ENCODE assay signal across 1 cellular context in the genomic region with DNA sequence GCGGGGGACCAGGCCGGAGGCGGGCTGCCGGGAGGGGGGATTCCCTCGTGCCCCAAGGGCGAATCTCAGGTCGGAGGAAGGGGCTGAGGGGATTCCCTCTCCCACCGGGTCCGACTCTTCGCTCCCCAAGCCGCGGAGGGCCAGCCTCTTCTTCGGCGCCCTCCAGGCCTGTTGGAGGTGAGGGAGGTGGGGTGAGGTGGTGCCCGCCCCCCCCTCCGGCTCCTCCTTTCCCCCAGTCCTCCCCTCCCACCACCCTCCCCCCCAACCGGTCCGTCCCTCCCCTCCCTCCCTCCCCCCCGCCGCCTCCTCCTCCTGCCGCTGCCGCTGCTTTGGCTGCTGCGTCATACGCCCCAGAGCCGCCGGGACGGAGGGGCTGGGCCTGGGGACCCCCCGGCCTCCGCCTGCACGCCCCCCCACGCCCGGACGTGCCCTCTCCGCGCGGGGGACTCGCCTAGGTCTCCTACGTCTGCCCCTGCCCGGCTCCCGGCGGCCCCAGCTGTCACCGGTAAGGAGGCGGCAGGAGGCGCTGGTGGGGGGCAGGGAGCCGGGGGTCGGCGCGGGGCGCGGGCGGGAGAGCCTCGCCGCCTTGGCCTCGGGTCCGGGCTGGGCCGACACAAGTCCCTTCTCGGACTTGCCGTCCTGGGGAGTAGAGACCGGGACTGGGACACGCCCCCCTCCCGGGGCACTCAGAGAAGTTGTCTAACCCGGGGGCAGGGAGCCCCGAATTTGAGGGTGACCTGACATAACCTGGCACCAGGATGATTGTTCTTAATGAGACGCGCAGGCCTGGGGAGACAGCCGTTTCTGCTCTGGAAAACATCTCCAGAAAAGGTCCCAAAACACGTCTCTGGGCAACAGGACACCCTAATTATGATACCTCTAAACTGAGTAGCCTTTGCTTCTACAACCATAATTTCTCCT.
TF ChIP-seq lines count a peak whose summit lies in the region.

A gene (plus strand): TSS at position 304 of the 921 bp plus-strand sequence. CDS start 1,250 bp downstream, outside the sequence.

TF ChIP-seq in HepG2, 621 proteins besides CTCF, POLR2A, EP300 and RAD21 (continued from another document and continues in another):
- TF ChIP-seq, protein P1, sequence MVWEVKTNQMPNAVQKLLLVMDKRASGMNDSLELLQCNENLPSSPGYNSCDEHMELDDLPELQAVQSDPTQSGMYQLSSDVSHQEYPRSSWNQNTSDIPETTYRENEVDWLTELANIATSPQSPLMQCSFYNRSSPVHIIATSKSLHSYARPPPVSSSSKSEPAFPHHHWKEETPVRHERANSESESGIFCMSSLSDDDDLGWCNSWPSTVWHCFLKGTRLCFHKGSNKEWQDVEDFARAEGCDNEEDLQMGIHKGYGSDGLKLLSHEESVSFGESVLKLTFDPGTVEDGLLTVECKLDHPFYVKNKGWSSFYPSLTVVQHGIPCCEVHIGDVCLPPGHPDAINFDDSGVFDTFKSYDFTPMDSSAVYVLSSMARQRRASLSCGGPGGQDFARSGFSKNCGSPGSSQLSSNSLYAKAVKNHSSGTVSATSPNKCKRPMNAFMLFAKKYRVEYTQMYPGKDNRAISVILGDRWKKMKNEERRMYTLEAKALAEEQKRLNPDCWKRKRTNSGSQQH (CRISPR knock-in tag; IDR thresholded peaks at IDR 0.05; ENCODE audit: low read depth): no peak; the same call in 1 of the 2 replicates
- TF ChIP-seq MXI1 (IDR thresholded peaks at IDR 0.05; ENCODE audit: borderline replicate concordance, low read depth, low read length) (peak; percentile 27; the same call in 1 of the 3 replicates), ZNF232 (CRISPR knock-in tag; IDR thresholded peaks at IDR 0.05; ENCODE audit: borderline replicate concordance) (no peak), SATB2 (CRISPR knock-in tag; IDR thresholded peaks at IDR 0.05) (no peak), ZNF446 (CRISPR knock-in tag; IDR thresholded peaks at IDR 0.05) (no peak), EHMT2 (IDR thresholded peaks at IDR 0.05; ENCODE audit: borderline replicate concordance, low read depth, low read length) (no peak), ZC3H4 (CRISPR knock-in tag; IDR thresholded peaks at IDR 0.05; ENCODE audit: borderline replicate concordance) (no peak), HES4 (CRISPR knock-in tag; IDR thresholded peaks at IDR 0.05; ENCODE audit: borderline replicate concordance) (peak; percentile 35; the same call in 1 of the 2 replicates), ZNF160 (CRISPR knock-in tag; IDR thresholded peaks at IDR 0.05) (no peak), FOXK2 (IDR thresholded peaks at IDR 0.05) (no peak), MAZ (IDR thresholded peaks at IDR 0.05; ENCODE audit: borderline replicate concordance, low read depth, low read length) (0 out of 2 replicates have a peak, but pooled peaks have one; percentile 15), MAZ (CRISPR knock-in tag; IDR thresholded peaks at IDR 0.05; ENCODE audit: low read depth) (no peak; the same call in 1 of the 2 replicates), MTF1 (CRISPR knock-in tag; IDR thresholded peaks at IDR 0.05) (no peak), ZNF598 (CRISPR knock-in tag; IDR thresholded peaks at IDR 0.05; ENCODE audit: borderline replicate concordance) (no peak), ZBTB8A (CRISPR knock-in tag; IDR thresholded peaks at IDR 0.05; ENCODE audit: borderline replicate concordance, low read depth) (no peak), FOSL2 (CRISPR knock-in tag; IDR thresholded peaks at IDR 0.05) (no peak), ZNF484 (CRISPR knock-in tag; IDR thresholded peaks at IDR 0.05; ENCODE audit: borderline replicate concordance, low read depth) (no peak), TAF1 (CRISPR knock-in tag; IDR thresholded peaks at IDR 0.05) (no peak; the same call in 1 of the 2 replicates), BORCS8-MEF2B (CRISPR knock-in tag; IDR thresholded peaks at IDR 0.05) (0 out of 2 replicates have a peak, but pooled peaks have one; percentile 40), ZNF75D (CRISPR knock-in tag; IDR thresholded peaks at IDR 0.05; ENCODE audit: borderline replicate concordance) (no peak), LCORL (IDR thresholded peaks at IDR 0.05) (no peak), LCORL (CRISPR knock-in tag; IDR thresholded peaks at IDR 0.05) (no peak), ZBTB7B (CRISPR knock-in tag; IDR thresholded peaks at IDR 0.05) (peak; percentile 18), TBL1XR1 (IDR thresholded peaks at IDR 0.05; ENCODE audit: borderline replicate concordance, low read length, partially characterized antibody) (no peak), ZNF781 (CRISPR knock-in tag; IDR thresholded peaks at IDR 0.05; ENCODE audit: borderline replicate concordance, not compliant biosample characterization) (no peak), SMARCC2 (IDR thresholded peaks at IDR 0.05) (no peak), ISX (CRISPR knock-in tag; conservative IDR thresholded peaks at IDR 0.05) (no peak), CCAR2 (optimal IDR thresholded peaks at IDR 0.05; ENCODE audit: low read depth, low read length) (no peak), REXO4 (CRISPR knock-in tag; IDR thresholded peaks at IDR 0.05; ENCODE audit: borderline replicate concordance) (no peak), ZFP90 (CRISPR knock-in tag; IDR thresholded peaks at IDR 0.05; ENCODE audit: borderline replicate concordance) (peak; percentile 20; the same call in 1 of the 2 replicates), IRF2 (CRISPR knock-in tag; IDR thresholded peaks at IDR 0.05) (no peak), REPIN1 (CRISPR knock-in tag; IDR thresholded peaks at IDR 0.05; ENCODE audit: borderline replicate concordance, low read depth) (no peak), ADNP (CRISPR knock-in tag; IDR thresholded peaks at IDR 0.05) (no peak), ZNF34 (CRISPR knock-in tag; IDR thresholded peaks at IDR 0.05; ENCODE audit: borderline replicate concordance) (no peak)
- TF ChIP-seq, protein P2, sequence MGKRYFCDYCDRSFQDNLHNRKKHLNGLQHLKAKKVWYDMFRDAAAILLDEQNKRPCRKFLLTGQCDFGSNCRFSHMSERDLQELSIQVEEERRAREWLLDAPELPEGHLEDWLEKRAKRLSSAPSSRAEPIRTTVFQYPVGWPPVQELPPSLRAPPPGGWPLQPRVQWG (CRISPR knock-in tag; IDR thresholded peaks at IDR 0.05; ENCODE audit: borderline replicate concordance, low read depth): no peak
- TF ChIP-seq, protein P3, sequence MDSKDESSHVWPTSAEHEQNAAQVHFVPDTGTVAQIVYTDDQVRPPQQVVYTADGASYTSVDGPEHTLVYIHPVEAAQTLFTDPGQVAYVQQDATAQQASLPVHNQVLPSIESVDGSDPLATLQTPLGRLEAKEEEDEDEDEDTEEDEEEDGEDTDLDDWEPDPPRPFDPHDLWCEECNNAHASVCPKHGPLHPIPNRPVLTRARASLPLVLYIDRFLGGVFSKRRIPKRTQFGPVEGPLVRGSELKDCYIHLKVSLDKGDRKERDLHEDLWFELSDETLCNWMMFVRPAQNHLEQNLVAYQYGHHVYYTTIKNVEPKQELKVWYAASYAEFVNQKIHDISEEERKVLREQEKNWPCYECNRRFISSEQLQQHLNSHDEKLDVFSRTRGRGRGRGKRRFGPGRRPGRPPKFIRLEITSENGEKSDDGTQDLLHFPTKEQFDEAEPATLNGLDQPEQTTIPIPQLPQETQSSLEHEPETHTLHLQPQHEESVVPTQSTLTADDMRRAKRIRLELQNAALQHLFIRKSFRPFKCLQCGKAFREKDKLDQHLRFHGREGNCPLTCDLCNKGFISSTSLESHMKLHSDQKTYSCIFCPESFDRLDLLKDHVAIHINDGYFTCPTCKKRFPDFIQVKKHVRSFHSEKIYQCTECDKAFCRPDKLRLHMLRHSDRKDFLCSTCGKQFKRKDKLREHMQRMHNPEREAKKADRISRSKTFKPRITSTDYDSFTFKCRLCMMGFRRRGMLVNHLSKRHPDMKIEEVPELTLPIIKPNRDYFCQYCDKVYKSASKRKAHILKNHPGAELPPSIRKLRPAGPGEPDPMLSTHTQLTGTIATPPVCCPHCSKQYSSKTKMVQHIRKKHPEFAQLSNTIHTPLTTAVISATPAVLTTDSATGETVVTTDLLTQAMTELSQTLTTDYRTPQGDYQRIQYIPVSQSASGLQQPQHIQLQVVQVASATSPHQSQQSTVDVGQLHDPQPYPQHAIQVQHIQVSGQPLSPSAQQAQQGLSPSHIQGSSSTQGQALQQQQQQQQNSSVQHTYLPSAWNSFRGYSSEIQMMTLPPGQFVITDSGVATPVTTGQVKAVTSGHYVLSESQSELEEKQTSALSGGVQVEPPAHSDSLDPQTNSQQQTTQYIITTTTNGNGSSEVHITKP (CRISPR knock-in tag; IDR thresholded peaks at IDR 0.05; ENCODE audit: low read depth): peak; percentile 90; the same call in 1 of the 2 replicates
- TF ChIP-seq, protein P4, sequence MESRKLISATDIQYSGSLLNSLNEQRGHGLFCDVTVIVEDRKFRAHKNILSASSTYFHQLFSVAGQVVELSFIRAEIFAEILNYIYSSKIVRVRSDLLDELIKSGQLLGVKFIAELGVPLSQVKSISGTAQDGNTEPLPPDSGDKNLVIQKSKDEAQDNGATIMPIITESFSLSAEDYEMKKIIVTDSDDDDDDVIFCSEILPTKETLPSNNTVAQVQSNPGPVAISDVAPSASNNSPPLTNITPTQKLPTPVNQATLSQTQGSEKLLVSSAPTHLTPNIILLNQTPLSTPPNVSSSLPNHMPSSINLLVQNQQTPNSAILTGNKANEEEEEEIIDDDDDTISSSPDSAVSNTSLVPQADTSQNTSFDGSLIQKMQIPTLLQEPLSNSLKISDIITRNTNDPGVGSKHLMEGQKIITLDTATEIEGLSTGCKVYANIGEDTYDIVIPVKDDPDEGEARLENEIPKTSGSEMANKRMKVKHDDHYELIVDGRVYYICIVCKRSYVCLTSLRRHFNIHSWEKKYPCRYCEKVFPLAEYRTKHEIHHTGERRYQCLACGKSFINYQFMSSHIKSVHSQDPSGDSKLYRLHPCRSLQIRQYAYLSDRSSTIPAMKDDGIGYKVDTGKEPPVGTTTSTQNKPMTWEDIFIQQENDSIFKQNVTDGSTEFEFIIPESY (CRISPR knock-in tag; IDR thresholded peaks at IDR 0.05): no peak
- TF ChIP-seq, protein P5, sequence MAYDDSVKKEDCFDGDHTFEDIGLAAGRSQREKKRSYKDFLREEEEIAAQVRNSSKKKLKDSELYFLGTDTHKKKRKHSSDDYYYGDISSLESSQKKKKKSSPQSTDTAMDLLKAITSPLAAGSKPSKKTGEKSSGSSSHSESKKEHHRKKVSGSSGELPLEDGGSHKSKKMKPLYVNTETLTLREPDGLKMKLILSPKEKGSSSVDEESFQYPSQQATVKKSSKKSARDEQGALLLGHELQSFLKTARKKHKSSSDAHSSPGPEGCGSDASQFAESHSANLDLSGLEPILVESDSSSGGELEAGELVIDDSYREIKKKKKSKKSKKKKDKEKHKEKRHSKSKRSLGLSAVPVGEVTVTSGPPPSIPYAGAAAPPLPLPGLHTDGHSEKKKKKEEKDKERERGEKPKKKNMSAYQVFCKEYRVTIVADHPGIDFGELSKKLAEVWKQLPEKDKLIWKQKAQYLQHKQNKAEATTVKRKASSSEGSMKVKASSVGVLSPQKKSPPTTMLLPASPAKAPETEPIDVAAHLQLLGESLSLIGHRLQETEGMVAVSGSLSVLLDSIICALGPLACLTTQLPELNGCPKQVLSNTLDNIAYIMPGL (CRISPR knock-in tag; IDR thresholded peaks at IDR 0.05; ENCODE audit: borderline replicate concordance in 1 of 2, low read depth in 1 of 2): peak in 1 of 2 experiments; percentile 26; a peak in 1 of 4 replicates
- TF ChIP-seq, protein P6, sequence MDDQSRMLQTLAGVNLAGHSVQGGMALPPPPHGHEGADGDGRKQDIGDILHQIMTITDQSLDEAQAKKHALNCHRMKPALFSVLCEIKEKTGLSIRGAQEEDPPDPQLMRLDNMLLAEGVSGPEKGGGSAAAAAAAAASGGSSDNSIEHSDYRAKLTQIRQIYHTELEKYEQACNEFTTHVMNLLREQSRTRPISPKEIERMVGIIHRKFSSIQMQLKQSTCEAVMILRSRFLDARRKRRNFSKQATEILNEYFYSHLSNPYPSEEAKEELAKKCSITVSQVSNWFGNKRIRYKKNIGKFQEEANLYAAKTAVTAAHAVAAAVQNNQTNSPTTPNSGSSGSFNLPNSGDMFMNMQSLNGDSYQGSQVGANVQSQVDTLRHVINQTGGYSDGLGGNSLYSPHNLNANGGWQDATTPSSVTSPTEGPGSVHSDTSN (CRISPR knock-in tag; IDR thresholded peaks at IDR 0.05; ENCODE audit: borderline replicate concordance): no peak
- TF ChIP-seq, protein P7, sequence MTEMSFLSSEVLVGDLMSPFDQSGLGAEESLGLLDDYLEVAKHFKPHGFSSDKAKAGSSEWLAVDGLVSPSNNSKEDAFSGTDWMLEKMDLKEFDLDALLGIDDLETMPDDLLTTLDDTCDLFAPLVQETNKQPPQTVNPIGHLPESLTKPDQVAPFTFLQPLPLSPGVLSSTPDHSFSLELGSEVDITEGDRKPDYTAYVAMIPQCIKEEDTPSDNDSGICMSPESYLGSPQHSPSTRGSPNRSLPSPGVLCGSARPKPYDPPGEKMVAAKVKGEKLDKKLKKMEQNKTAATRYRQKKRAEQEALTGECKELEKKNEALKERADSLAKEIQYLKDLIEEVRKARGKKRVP (CRISPR knock-in tag; IDR thresholded peaks at IDR 0.05): no peak
- TF ChIP-seq, protein P8, sequence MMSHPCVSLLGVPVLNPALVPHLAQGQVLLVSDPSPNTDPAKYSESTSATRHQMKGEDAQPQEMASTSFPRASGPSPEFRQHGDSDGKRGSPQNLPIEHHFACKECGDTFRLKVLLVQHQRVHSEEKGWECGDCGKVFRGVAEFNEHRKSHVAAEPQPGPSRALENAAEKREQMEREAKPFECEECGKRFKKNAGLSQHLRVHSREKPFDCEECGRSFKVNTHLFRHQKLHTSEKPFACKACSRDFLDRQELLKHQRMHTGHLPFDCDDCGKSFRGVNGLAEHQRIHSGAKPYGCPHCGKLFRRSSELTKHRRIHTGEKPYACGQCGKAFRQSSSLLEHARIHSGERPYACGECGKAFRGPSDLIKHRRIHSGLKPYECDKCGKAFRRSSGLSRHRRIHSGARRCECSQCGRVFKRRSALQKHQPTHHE (CRISPR knock-in tag; IDR thresholded peaks at IDR 0.05; ENCODE audit: borderline replicate concordance): no peak
- TF ChIP-seq, protein P9, sequence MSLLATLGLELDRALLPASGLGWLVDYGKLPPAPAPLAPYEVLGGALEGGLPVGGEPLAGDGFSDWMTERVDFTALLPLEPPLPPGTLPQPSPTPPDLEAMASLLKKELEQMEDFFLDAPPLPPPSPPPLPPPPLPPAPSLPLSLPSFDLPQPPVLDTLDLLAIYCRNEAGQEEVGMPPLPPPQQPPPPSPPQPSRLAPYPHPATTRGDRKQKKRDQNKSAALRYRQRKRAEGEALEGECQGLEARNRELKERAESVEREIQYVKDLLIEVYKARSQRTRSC (CRISPR knock-in tag; IDR thresholded peaks at IDR 0.05; ENCODE audit: low read depth): no peak
- TF ChIP-seq, protein P10, sequence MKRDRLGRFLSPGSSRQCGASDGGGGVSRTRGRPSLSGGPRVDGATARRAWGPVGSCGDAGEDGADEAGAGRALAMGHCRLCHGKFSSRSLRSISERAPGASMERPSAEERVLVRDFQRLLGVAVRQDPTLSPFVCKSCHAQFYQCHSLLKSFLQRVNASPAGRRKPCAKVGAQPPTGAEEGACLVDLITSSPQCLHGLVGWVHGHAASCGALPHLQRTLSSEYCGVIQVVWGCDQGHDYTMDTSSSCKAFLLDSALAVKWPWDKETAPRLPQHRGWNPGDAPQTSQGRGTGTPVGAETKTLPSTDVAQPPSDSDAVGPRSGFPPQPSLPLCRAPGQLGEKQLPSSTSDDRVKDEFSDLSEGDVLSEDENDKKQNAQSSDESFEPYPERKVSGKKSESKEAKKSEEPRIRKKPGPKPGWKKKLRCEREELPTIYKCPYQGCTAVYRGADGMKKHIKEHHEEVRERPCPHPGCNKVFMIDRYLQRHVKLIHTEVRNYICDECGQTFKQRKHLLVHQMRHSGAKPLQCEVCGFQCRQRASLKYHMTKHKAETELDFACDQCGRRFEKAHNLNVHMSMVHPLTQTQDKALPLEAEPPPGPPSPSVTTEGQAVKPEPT (CRISPR knock-in tag; IDR thresholded peaks at IDR 0.05; ENCODE audit: low read depth): no peak
